Comparison of ENCODE assay signal across 8 cellular contexts in genomic region chr5:61280766-61281427, GRCh38. TPM values are rescaled to one million over a fixed set of nuclear protein-coding genes. Genes with fewer than 3 reads are reported as not detected.
A peak's percentile ranks its signal among the peaks of the same experiment; 100 is the strongest.
DNase-seq lines count a peak whose midpoint lies in the region; ATAC-seq, FAIRE-seq and TF ChIP-seq lines count a peak whose summit lies in the region.

No MANE protein-coding gene starts in this region.

- no peak overlapping the region for H2BK120ac ChIP-seq in H9 (ENCODE audit: low read depth, low read length, poor library complexity, severe bottlenecking)

- no peaks in the 10 kb centered on the region for H3K79me1 ChIP-seq in H9 (ENCODE audit: insufficient read depth, low read depth, low read length, poor library complexity, severe bottlenecking)

- no peak overlapping the region for H3T11ph ChIP-seq in H9 (ENCODE audit: low read length)

- H2AFZ ChIP-seq in H9 (ENCODE audit: low read length) = no peak overlapping the region

- H3K27me3 Mint-ChIP-seq in activated CD4-positive, alpha-beta T cell treated with anti-CD3 and anti-CD28 coated beads, Interleukin-2, amount 10 ng/mL, durations not matched to agents 7 days and 5 days = no peaks in the 10 kb centered on the region
- peaks cover 1% of the 10 kb centered on the region for H3K27me3 Mint-ChIP-seq in H9 (ENCODE audit: low read depth)

- intact Hi-C loops in sigmoid colon (cut with DNase I) = loop anchor here (2.0 kb wide), 1 partner anchor 50 kb away; no protein-coding TSS in a partner anchor
- intact Hi-C loops in kidney (cut with DNase I) = no loop called here

- H3K23me2 ChIP-seq in H9 (ENCODE audit: insufficient read length, low read depth, low read length, poor library complexity, severe bottlenecking) = no peaks in the 10 kb centered on the region

- H4K8ac ChIP-seq in H9 (replicated peaks; ENCODE audit: insufficient read length, low read depth, low read length) = no peak overlapping the region

- no peak for FAIRE-seq in kidney (lab: Jason Lieb, UNC)

- no peak overlapping the region for H2BK5ac ChIP-seq in H9 (ENCODE audit: insufficient read length, low read length)

- TF ChIP-seq CTCF in sigmoid colon (IDR thresholded peaks at IDR 0.05) = no peak
- TF ChIP-seq CTCF in H9 (conservative IDR thresholded peaks at IDR 0.05) = no peak
- no peak for TF ChIP-seq CTCF in kidney (IDR thresholded peaks at IDR 0.05; ENCODE audit: borderline replicate concordance, extremely low read depth, insufficient read depth)

- H4K20me1 ChIP-seq in H9 (ENCODE audit: control insufficient read depth, insufficient read depth, insufficient read length) = no peaks in the 10 kb centered on the region

- H3K4ac ChIP-seq in H9 (ENCODE audit: low read depth, low read length) = no peak overlapping the region

- peak in 1 of 4 donors; percentile 6 for TF ChIP-seq EP300 in sigmoid colon (IDR thresholded peaks at IDR 0.05)

- H3K27ac ChIP-seq in sigmoid colon (peak overlapping the region in 1 of 4 donors; percentile 47), H9 (ENCODE audit: insufficient read length, low read depth, low read length) (no peak overlapping the region), kidney (ENCODE audit: low read depth in 2 of 2, low read length in 2 of 2) (no peak overlapping the region)

- H3K23ac ChIP-seq in H9 (ENCODE audit: insufficient read length, low read depth, low read length) = no peak overlapping the region

- H4K5ac ChIP-seq in H9 (ENCODE audit: insufficient read length, low read depth, low read length) = no peak overlapping the region

- H3K56ac ChIP-seq in H9 (ENCODE audit: insufficient read length, low read depth, low read length) = no peak overlapping the region

- TF ChIP-seq POLR2A in sigmoid colon (IDR thresholded peaks at IDR 0.05) = no peak

- no peak overlapping the region for H2BK20ac ChIP-seq in H9 (ENCODE audit: low read depth, low read length, poor library complexity, severe bottlenecking)

- H3K36me3 Mint-ChIP-seq in activated CD4-positive, alpha-beta T cell treated with anti-CD3 and anti-CD28 coated beads, Interleukin-2, amount 10 ng/mL, durations not matched to agents 7 days and 5 days (ENCODE audit: low read depth) = no peaks in the 10 kb centered on the region
- H3K36me3 Mint-ChIP-seq in H9 (ENCODE audit: insufficient read depth in 1 of 3, low read depth in 3 of 3) = peaks cover 0 to 1% (median 0%) of the 10 kb centered on the region in 3 experiments; a peak in 1 of 7 replicates

- H2BK12ac ChIP-seq in H9 (ENCODE audit: insufficient read length, low read depth, low read length) = no peak overlapping the region

- DNase-seq in activated CD4-positive, alpha-beta T cell treated with anti-CD3 and anti-CD28 coated beads, Interleukin-2, amount 10 ng/mL, durations not matched to agents 7 days and 5 days = peak; percentile 47
- no peak for DNase-seq in activated CD4-positive, alpha-beta T cell treated with anti-CD3 and anti-CD28 coated beads, Interleukin-2, amount 50 U/mL, for 4 hours
- DNase-seq in NCI-H2171 (lab: John Stamatoyannopoulos, UW) = peak; percentile 61
- peak; percentile 75 for DNase-seq in astrocyte of the hippocampus (ENCODE audit: low read depth, low spot score)
- DNase-seq in sigmoid colon = peak; percentile 84
- DNase-seq in H9 = no peak
- DNase-seq in kidney = no peak

- no peaks in the 10 kb centered on the region for H3K9me3 ChIP-seq in sigmoid colon
- no peaks in the 10 kb centered on the region for H3K9me3 ChIP-seq in H9 (ENCODE audit: control insufficient read depth, low read depth, low read length)
- no peaks in the 10 kb centered on the region for H3K9me3 ChIP-seq in kidney (ENCODE audit: control insufficient read depth in 1 of 2, low read length in 2 of 2)

- H4K91ac ChIP-seq in H9 (ENCODE audit: insufficient read length, low read depth, low read length) = no peak overlapping the region

- H3K4me2 ChIP-seq in H9 (ENCODE audit: insufficient read depth, insufficient read length, low read length) = no peak overlapping the region

- CTCF ChIA-PET in activated CD4-positive, alpha-beta T cell treated with anti-CD3 and anti-CD28 coated beads, Interleukin-2, amount 10 ng/mL, durations not matched to agents 7 days and 5 days (lab: Charles Lee) = interaction anchor here (1.5 to 1.6 kb wide), 3 partner anchors 10 to 50 kb away, joined by 3 read pairs; no protein-coding TSS in a partner anchor

- no peak overlapping the region for H2BK15ac ChIP-seq in H9 (ENCODE audit: low read depth, low read length)

- ATAC-seq in HG02973 (IDR thresholded peaks at IDR 0.05; ENCODE audit: unreplicated experiment) = no peak

- 20 to 57% methylated on average over 2 of the region's 2 CpGs for WGBS in sigmoid colon, 2 donors
- no CpG with 5 or more reads among the region's 2 CpGs for WGBS in H9 (ENCODE audit: extremely low coverage, insufficient read length, low lambda C conversion rate)

- no peaks in the 10 kb centered on the region for H3K9me3 Mint-ChIP-seq in activated CD4-positive, alpha-beta T cell treated with anti-CD3 and anti-CD28 coated beads, Interleukin-2, amount 10 ng/mL, durations not matched to agents 7 days and 5 days
- no peaks in the 10 kb centered on the region; a peak in 1 of 5 replicates for H3K9me3 Mint-ChIP-seq in H9

- H3K79me2 ChIP-seq in H9 (ENCODE audit: insufficient read depth, low read length) = no peaks in the 10 kb centered on the region

- H3K27me3 ChIP-seq in sigmoid colon (no peaks in the 10 kb centered on the region), H9 (ENCODE audit: insufficient read depth, low read length) (no peaks in the 10 kb centered on the region)

- no peak overlapping the region for H3K27ac Mint-ChIP-seq in activated CD4-positive, alpha-beta T cell treated with anti-CD3 and anti-CD28 coated beads, Interleukin-2, amount 10 ng/mL, durations not matched to agents 7 days and 5 days
- H3K27ac Mint-ChIP-seq in H9 = no peak overlapping the region; a peak in 1 of 7 replicates

- no peak overlapping the region for H2AK5ac ChIP-seq in H9 (ENCODE audit: insufficient read length, low read length)

- H3K4me1 ChIP-seq in sigmoid colon (peaks cover 0 to 25% (median 18%) of the 10 kb centered on the region in 4 donors), H9 (ENCODE audit: insufficient read depth, low read length) (no peaks in the 10 kb centered on the region), kidney (ENCODE audit: control insufficient read depth in 1 of 2, insufficient read depth in 1 of 2, low read depth in 1 of 2, low read length in 2 of 2) (peaks cover 10 to 18% of the 10 kb centered on the region in 2 donors)

- no peak overlapping the region for H3K4me3 Mint-ChIP-seq in activated CD4-positive, alpha-beta T cell treated with anti-CD3 and anti-CD28 coated beads, Interleukin-2, amount 10 ng/mL, durations not matched to agents 7 days and 5 days
- H3K4me3 Mint-ChIP-seq in H9 = no peak overlapping the region

- H3K4me3 ChIP-seq in sigmoid colon (no peak overlapping the region), kidney (ENCODE audit: low read length in 2 of 2) (no peak overlapping the region)

- no peak overlapping the region for H3K14ac ChIP-seq in H9 (ENCODE audit: insufficient read depth, low read length)

- H3K4me1 Mint-ChIP-seq in activated CD4-positive, alpha-beta T cell treated with anti-CD3 and anti-CD28 coated beads, Interleukin-2, amount 10 ng/mL, durations not matched to agents 7 days and 5 days = peaks cover 20% of the 10 kb centered on the region
- peaks cover 10 to 14% of the 10 kb centered on the region in 2 experiments for H3K4me1 Mint-ChIP-seq in H9

- H3K18ac ChIP-seq in H9 (ENCODE audit: insufficient read length, low read depth, low read length) = no peak overlapping the region

- H3K36me3 ChIP-seq in sigmoid colon (no peaks in the 10 kb centered on the region), kidney (ENCODE audit: control insufficient read depth in 1 of 2, insufficient read depth in 2 of 2, low read length in 2 of 2) (no peaks in the 10 kb centered on the region)

- POLR2A ChIA-PET in activated CD4-positive, alpha-beta T cell treated with anti-CD3 and anti-CD28 coated beads, Interleukin-2, amount 10 ng/mL, durations not matched to agents 7 days and 5 days (lab: Charles Lee) = interaction anchor here (0.5 to 0.7 kb wide), 2 partner anchors 85 to 278 kb away, joined by 3 read pairs; no protein-coding TSS in a partner anchor

- H3K9ac ChIP-seq in H9 (ENCODE audit: extremely low read depth, insufficient read length, low read length) (no peak overlapping the region), kidney (ENCODE audit: low read length in 2 of 2) (no peak overlapping the region)

RNA-seq across cellular contexts. Expression of gene ZSWIM6, which starts 51.2 kb away (rescaled TPM):
- total RNA-seq in activated CD4-positive, alpha-beta T cell treated with anti-CD3 and anti-CD28 coated beads, Interleukin-2, amount 10 ng/mL, durations not matched to agents 7 days and 5 days = 1 to 10 TPM; 3.8 to 4.3 TPM
- total RNA-seq in sigmoid colon (10 to 100 TPM; 11.3 to 17.7 (median 13.3) TPM), H9 (2021) (11.0 and 11.5 TPM in 2 replicates), kidney (20.3 TPM)
- polyA plus RNA-seq in sigmoid colon (1 to 10 TPM; 4.2 to 6.7 (median 5.8) TPM), kidney (ENCODE audit: insufficient read depth, low read depth, low replicate concordance) (2.9 TPM)

Comparison
In these comparisons a context has a peak if more than half of its experiments do, and no peak if none do; other contexts are left out.
1. DNase-seq: peak in activated CD4-positive, alpha-beta T cell treated with anti-CD3 and anti-CD28 coated beads, Interleukin-2, amount 10 ng/mL, durations not matched to agents 7 days and 5 days (single experiment), NCI-H2171 (single experiment), astrocyte of the hippocampus (single experiment) and sigmoid colon (single experiment); none in activated CD4-positive, alpha-beta T cell treated with anti-CD3 and anti-CD28 coated beads, Interleukin-2, amount 50 U/mL, for 4 hours (0 of 2), H9 (single experiment) and kidney (single experiment).